ENCODE assay signal across 8 cellular contexts in genomic region chr5:15501057-15501791, GRCh38. TPM values are rescaled to one million over a fixed set of nuclear protein-coding genes. Genes with fewer than 3 reads are reported as not detected.
DNase-seq lines count a peak whose midpoint lies in the region; ATAC-seq and TF ChIP-seq lines count a peak whose summit lies in the region.

No MANE protein-coding gene starts in this region.

- H3K27me3 ChIP-seq in fibroblast of lung (ENCODE audit: control insufficient read depth, insufficient read depth, low read length) (no peaks in the 10 kb centered on the region), muscle layer of colon (ENCODE audit: control insufficient read depth in 1 of 2, insufficient read depth in 2 of 2, low read length in 2 of 2) (no peaks in the 10 kb centered on the region)

- H3K9ac ChIP-seq in fibroblast of lung (ENCODE audit: insufficient read depth, low read length) (peak overlapping the region; percentile 74), muscle layer of colon (ENCODE audit: low read length) (peak overlapping the region; percentile 4)

- peak overlapping the region; percentile 95 for H3K4me2 ChIP-seq in fibroblast of lung (ENCODE audit: extremely low read depth, insufficient read depth, low read length)

- H4K20me1 ChIP-seq in fibroblast of lung (ENCODE audit: control insufficient read depth, extremely low read depth, insufficient read depth, low read length) = no peaks in the 10 kb centered on the region

- H3K36me3 ChIP-seq in fibroblast of lung (ENCODE audit: control insufficient read depth, insufficient read depth, low read length) (no peaks in the 10 kb centered on the region), muscle layer of colon (ENCODE audit: insufficient read depth, low read length) (no peaks in the 10 kb centered on the region)

- in situ Hi-C loops in KBM-7 (cut with MboI; ENCODE audit: low pct_unique_long_range_greater_than_20kb, low sequenced_read_pairs) = no loop called here

- H3K27ac ChIP-seq in fibroblast of lung (ENCODE audit: insufficient read depth, low read length) (peak overlapping the region; percentile 80), muscle layer of colon (ENCODE audit: low read depth, low read length) (peak overlapping the region; percentile 80)

- H3K4me3 ChIP-seq in fibroblast of lung (replicated peaks in 1 of 4; ENCODE audit: control extremely low read depth in 1 of 4, insufficient read depth in 1 of 4, low read depth in 3 of 4, low read length in 4 of 4) = peak overlapping the region; percentile 76 to 96 (median 84)
- peak overlapping the region; percentile 83 to 90 for H3K4me3 ChIP-seq in muscle layer of colon (ENCODE audit: low read depth in 1 of 2, low read length in 2 of 2)

- H3K79me2 ChIP-seq in fibroblast of lung (ENCODE audit: control insufficient read depth, insufficient read depth, low read length) = peaks cover 33% of the 10 kb centered on the region

- peaks cover 2% of the 10 kb centered on the region for H3K4me1 ChIP-seq in fibroblast of lung (ENCODE audit: control insufficient read depth, extremely low read depth, insufficient read depth, low read length)
- peaks cover 9% of the 10 kb centered on the region for H3K4me1 ChIP-seq in muscle layer of colon (ENCODE audit: insufficient read depth, low read length)

- TF ChIP-seq CTCF in fibroblast of lung (conservative IDR thresholded peaks at IDR 0.05 in 1 of 2, IDR thresholded peaks at IDR 0.05 in 1 of 2; ENCODE audit: low read depth in 1 of 2, low read length in 2 of 2) = peak; percentile 7 to 28

- H2AFZ ChIP-seq in fibroblast of lung (ENCODE audit: low read length) = peak overlapping the region; percentile 56

- no peaks in the 10 kb centered on the region for H3K9me3 ChIP-seq in fibroblast of lung (ENCODE audit: control insufficient read depth, insufficient read depth, low read depth, low read length)
- H3K9me3 ChIP-seq in muscle layer of colon (ENCODE audit: low read length) = no peaks in the 10 kb centered on the region

- DNase-seq in AG08395 (ENCODE audit: low spot score) (peak; percentile 78), NCI-H524 treated with DMSO at 0.1 percent for 48 hours (lab: John Stamatoyannopoulos, UW) (peak; percentile 59), fibroblast of lung (ENCODE audit: low read depth in 2 of 2) (peak; percentile 78 to 91), NCI-H2196 (lab: John Stamatoyannopoulos, UW; ENCODE audit: unreplicated experiment) (no peak), DMS79 treated with DMSO at 0.1 percent for 48 hours (lab: John Stamatoyannopoulos, UW) (no peak), KBM-7 (no peak)

- ATAC-seq in HG03039 (IDR thresholded peaks at IDR 0.05; ENCODE audit: unreplicated experiment) = no peak

RNA-seq across cellular contexts. Expression of gene FBXL7, which starts 1.2 kb away (rescaled TPM):
- total RNA-seq in fibroblast of lung = 3.3 and 6.4 TPM in 2 replicates
- 12.9 and 15.3 TPM in 2 replicates for polyA plus RNA-seq in fibroblast of lung
- 13.3 and 13.9 TPM in 2 replicates for polyA plus RNA-seq in fibroblast of lung (2012)
- polyA minus RNA-seq in fibroblast of lung (ENCODE audit: low replicate concordance) = 69.1 and 70.7 TPM in 2 replicates

Comparison
In these comparisons a context has a peak if more than half of its experiments do, and no peak if none do; other contexts are left out.
1. DNase-seq: peak in AG08395 (single experiment), NCI-H524 treated with DMSO at 0.1 percent for 48 hours (single experiment) and fibroblast of lung (2 of 2); none in NCI-H2196 (single experiment), DMS79 treated with DMSO at 0.1 percent for 48 hours (single experiment) and KBM-7 (single experiment).